ENCODE assay signal across 13 cellular contexts in the genomic region with DNA sequence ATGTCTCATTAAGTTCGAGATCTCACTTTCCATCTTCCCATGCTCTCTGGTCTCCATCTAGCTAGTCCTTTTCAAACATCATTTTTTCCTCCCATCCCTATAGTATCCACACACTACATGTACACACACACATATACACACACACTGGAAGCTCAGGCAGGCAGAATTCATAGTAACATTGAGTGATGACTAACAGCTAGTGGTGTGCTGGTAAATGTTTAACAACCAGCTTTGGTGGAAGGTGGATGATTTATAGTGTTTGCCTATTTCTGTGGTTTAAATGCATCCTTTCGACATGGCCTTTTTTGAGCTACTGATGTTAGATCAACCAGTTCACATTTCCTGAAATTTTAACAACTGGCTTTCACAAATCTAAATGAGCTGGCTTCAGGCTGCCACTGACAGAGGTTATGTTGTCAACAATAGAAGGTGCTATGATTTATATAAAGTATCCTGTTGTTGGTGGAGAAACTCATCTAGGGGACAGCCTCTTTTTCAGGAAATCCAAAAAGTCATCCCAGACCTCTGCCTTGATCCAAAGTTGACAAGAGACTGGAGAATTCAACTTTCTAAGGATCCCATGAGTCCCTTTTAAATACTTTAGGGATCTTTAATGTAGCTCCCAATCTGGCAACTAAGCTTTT.
DNase-seq lines count a peak whose midpoint lies in the region; ATAC-seq and TF ChIP-seq lines count a peak whose summit lies in the region.
"Had no signal": no experiment of that assay in that cellular context is flagged by ENCODE, and none has a peak within 500 bp of the region (broad histone marks: within the 10 kb centered on the region; RNA-seq: fewer than 3 reads in every experiment).

No MANE protein-coding gene starts in this region.

- intact Hi-C loops in prostate gland (cut with DNase I) = no loop called here

- in situ Hi-C loops in astrocyte of the cerebellum (cut with HindIII; ENCODE audit: low sequenced_read_pairs) = no loop called here

- TF ChIP-seq POLR2A in prostate gland (IDR thresholded peaks at IDR 0.05) = no peak

- H3K4me1 ChIP-seq in prostate gland (replicated peaks) = no peaks in the 10 kb centered on the region

- H3K36me3 ChIP-seq in prostate gland = no peaks in the 10 kb centered on the region
- H3K36me3 ChIP-seq: neural progenitor cell had no signal

- no peak overlapping the region for H3K4me3 ChIP-seq in AG09309 (ENCODE audit: control insufficient read depth, low read depth, low read length)
- H3K4me3 ChIP-seq in astrocyte of the cerebellum (ENCODE audit: low read depth, low read length) = no peak overlapping the region
- H3K4me3 ChIP-seq in prostate gland = no peak overlapping the region
- H3K4me3 ChIP-seq: neural progenitor cell had no signal

- no peak overlapping the region for H3K27ac ChIP-seq in prostate gland
- H3K27ac ChIP-seq: neural progenitor cell had no signal

- DNase-seq in AG09309 (ENCODE audit: low read depth) (peak; percentile 86), astrocyte of the cerebellum (ENCODE audit: low read depth) (peak; percentile 18), NCI-H446 (lab: John Stamatoyannopoulos, UW) (no peak), NCI-H187 treated with DMSO at 0.1 percent for 48 hours (lab: John Stamatoyannopoulos, UW) (no peak), T-helper 2 cell (no peak), prostate gland (ENCODE audit: low spot score) (no peak)
- DNase-seq: activated naive CD4-positive, alpha-beta T cell treated with anti-CD3 and anti-CD28 coated beads, Interleukin-2, amount 10 ng/mL, durations not matched to agents 7 days and 5 days; foreskin melanocyte; NCI-H1694; T-helper 1 cell had no signal

- H3K27me3 ChIP-seq in prostate gland (replicated peaks; ENCODE audit: insufficient read depth) = no peaks in the 10 kb centered on the region
- H3K27me3 ChIP-seq: neural progenitor cell had no signal

- 42% methylated on average over 2 of the region's 2 CpGs for WGBS in prostate gland

- TF ChIP-seq CTCF in AG09309 (IDR thresholded peaks at IDR 0.05; ENCODE audit: control insufficient read depth, insufficient read depth, low read depth, low read length, missing control alignments) (no peak), astrocyte of the cerebellum (IDR thresholded peaks at IDR 0.05; ENCODE audit: low read depth, low read length, missing control alignments) (no peak), prostate gland (IDR thresholded peaks at IDR 0.05) (no peak)

- ATAC-seq in GM19397 (IDR thresholded peaks at IDR 0.05; ENCODE audit: unreplicated experiment) (peak; percentile 89), HG03097 (IDR thresholded peaks at IDR 0.05; ENCODE audit: low FRiP score, unreplicated experiment) (peak; percentile 98)

- H3K9me3 ChIP-seq in prostate gland = no peaks in the 10 kb centered on the region

Comparison
In these comparisons a context has a peak if more than half of its experiments do, and no peak if none do; other contexts are left out.
1. DNase-seq: peak in AG09309 (single experiment) and astrocyte of the cerebellum (single experiment); none in NCI-H446 (0 of 2), NCI-H187 treated with DMSO at 0.1 percent for 48 hours (single experiment), T-helper 2 cell (0 of 5) and prostate gland (single experiment).